ENCODE assay signal across 16 cellular contexts in the genomic region with DNA sequence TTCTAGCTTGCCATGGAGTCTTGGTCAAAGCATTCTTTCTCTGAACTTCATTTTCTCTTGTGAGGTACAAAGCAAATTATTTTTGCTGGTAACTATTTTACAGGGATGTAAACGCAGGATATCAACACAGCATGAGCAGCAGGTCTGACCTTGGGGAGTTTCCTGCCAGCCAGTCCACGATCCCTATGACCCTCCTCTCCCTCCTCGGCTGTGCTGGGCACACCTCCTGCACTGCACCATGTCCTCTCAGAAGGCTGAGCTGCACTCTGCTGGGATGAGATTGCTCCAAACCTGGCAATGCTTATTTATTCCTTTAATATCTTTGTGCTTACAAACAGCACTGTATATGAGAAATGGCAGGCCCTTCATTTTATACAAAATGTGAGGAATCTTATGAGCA. TPM values are rescaled to one million over a fixed set of nuclear protein-coding genes. Genes with fewer than 3 reads are reported as not detected.
DNase-seq lines count a peak whose midpoint lies in the region; ATAC-seq and TF ChIP-seq lines count a peak whose summit lies in the region.
"Had no signal": no experiment of that assay in that cellular context is flagged by ENCODE, and none has a peak within 500 bp of the region (broad histone marks: within the 10 kb centered on the region; RNA-seq: fewer than 3 reads in every experiment).

No MANE protein-coding gene starts in this region.

- TF ChIP-seq CTCF in NB4 (IDR thresholded peaks at IDR 0.05; ENCODE audit: low read depth, low read length) (no peak), upper lobe of right lung (IDR thresholded peaks at IDR 0.05) (no peak)

- no peak overlapping the region for H3K4me3 ChIP-seq in NB4 (ENCODE audit: low read depth, low read length)
- H3K4me3 ChIP-seq in SK-N-MC: 0 out of 2 replicates have a peak overlapping the region, but pooled peaks have one; percentile 6
- H3K4me3 ChIP-seq in upper lobe of right lung: no peak overlapping the region
- H3K4me3 ChIP-seq: A549 had no signal

- no peak for TF ChIP-seq POLR2A in NB4 (IDR thresholded peaks at IDR 0.05; ENCODE audit: extremely low read depth, insufficient read length)

- H3K27me3 ChIP-seq in upper lobe of right lung: no peaks in the 10 kb centered on the region
- H3K27me3 ChIP-seq: BE2C had no signal

- intact Hi-C loops in upper lobe of right lung (cut with DNase I): no loop called here

- no peak for ATAC-seq in upper lobe of right lung
- no peak for ATAC-seq in HG03469 (IDR thresholded peaks at IDR 0.05; ENCODE audit: unreplicated experiment)
- ATAC-seq: A549; CD8-positive, alpha-beta T cell had no signal

- no peaks in the 10 kb centered on the region for H3K36me3 ChIP-seq in SK-N-MC (ENCODE audit: insufficient read depth, low read length)
- no peaks in the 10 kb centered on the region for H3K36me3 ChIP-seq in upper lobe of right lung
- H3K36me3 ChIP-seq: BE2C had no signal

- H3K27ac ChIP-seq in SK-N-MC (no peak overlapping the region), cingulate gyrus (ENCODE audit: low read depth, low read length) (peak overlapping the region; percentile 63), upper lobe of right lung (no peak overlapping the region)
- H3K27ac ChIP-seq: A549, C4-2B had no signal

- no peaks in the 10 kb centered on the region for H3K4me1 ChIP-seq in upper lobe of right lung
- H3K4me1 ChIP-seq: A549, BE2C had no signal

- DNase-seq in NB4 (ENCODE audit: low read depth): peak; percentile 26
- no peak for DNase-seq in SK-N-MC (ENCODE audit: low read depth, low spot score)
- DNase-seq in upper lobe of right lung: peak; percentile 18
- no peak for DNase-seq in cerebellar nuclear complex (lab: John Stamatoyannopoulos, UW)
- DNase-seq: BE2C; CD8-positive, alpha-beta T cell; COR-L47; DMS153; EL; GDM1; GOT3; H9 had no signal

- H3K9ac ChIP-seq in SK-N-MC (ENCODE audit: insufficient read length): no peak overlapping the region

- H3K9me3 ChIP-seq in SK-N-MC (ENCODE audit: low read depth, low read length) (no peaks in the 10 kb centered on the region), upper lobe of right lung (no peaks in the 10 kb centered on the region)
- H3K9me3 ChIP-seq: A549, BE2C had no signal

RNA-seq across cellular contexts. Expression of a gene that starts 41.4 kb away (rescaled TPM):
- total RNA-seq in upper lobe of right lung: 7.4 TPM

RNA-seq across cellular contexts. Expression of a gene that starts 48.6 kb away (rescaled TPM):
- total RNA-seq in upper lobe of right lung: 45.4 TPM

Comparison
In these comparisons a context has a peak if more than half of its experiments do, and no peak if none do; other contexts are left out.
1. DNase-seq: peak in NB4 (single experiment) and upper lobe of right lung (single experiment); none in SK-N-MC (single experiment) and cerebellar nuclear complex (0 of 2).